In genomic region chr12:53180931-53181645, GRCh38 we compare ENCODE assay signal across 8 cellular contexts. TPM values are rescaled to one million over a fixed set of nuclear protein-coding genes. Genes with fewer than 3 reads are reported as not detected.
DNase-seq lines count a peak whose midpoint lies in the region; ATAC-seq and TF ChIP-seq lines count a peak whose summit lies in the region.

No MANE protein-coding gene starts in this region.

- DNase-seq in DMS153 treated with DMSO at 0.1 percent for 48 hours (lab: John Stamatoyannopoulos, UW; ENCODE audit: unreplicated experiment) (peak; percentile 36), RKO (ENCODE audit: low spot score) (peak; percentile 76), thyroid gland (peak; percentile 79 to 82)
- DNase-seq in activated naive CD4-positive, alpha-beta T cell treated with anti-CD3 and anti-CD28 coated beads for 36 hours = peak; percentile 75

- TF ChIP-seq CTCF in gastroesophageal sphincter (IDR thresholded peaks at IDR 0.05) (peak in 1 of 4 experiments; percentile 27), neutrophil (IDR thresholded peaks at IDR 0.05) (no peak), thyroid gland (IDR thresholded peaks at IDR 0.05) (no peak)

- H3K27me3 Mint-ChIP-seq in activated naive CD4-positive, alpha-beta T cell treated with anti-CD3 and anti-CD28 coated beads for 36 hours (ENCODE audit: low read depth) = no peaks in the 10 kb centered on the region

- intact Hi-C loops in activated naive CD4-positive, alpha-beta T cell treated with anti-CD3 and anti-CD28 coated beads for 36 hours (cut with micrococcal nuclease) = loop anchor here (1.0 to 10.0 kb wide), 12 partner anchors 19 to 494 kb away; partner anchors contain the start of genes ATP5MC2, EIF4B, PCBP2 and PFDN5
- intact Hi-C loops in thyroid gland (cut with DNase I) = no loop called here

- 2% methylated on average over 14 to 17 of the region's 57 CpGs for WGBS in gastroesophageal sphincter (ENCODE audit: low coverage in 1 of 2), 2 donors
- 1 to 2% methylated on average over 18 to 22 of the region's 57 CpGs for WGBS in thyroid gland, 2 donors

- H3K36me3 ChIP-seq in HUES48 (ENCODE audit: control insufficient read depth, insufficient read depth, low read length) (peaks cover 39% of the 10 kb centered on the region), gastroesophageal sphincter (peaks cover 0 to 44% of the 10 kb centered on the region in 2 donors), neutrophil (peaks cover 25% of the 10 kb centered on the region), thyroid gland (peaks cover 35 to 41% of the 10 kb centered on the region in 2 donors)

- ATAC-seq in GM21515 (IDR thresholded peaks at IDR 0.05; ENCODE audit: unreplicated experiment) (peak; percentile 49), gastroesophageal sphincter (peak; percentile 72)

- H3K9me3 ChIP-seq in HUES48 (ENCODE audit: control insufficient read depth, insufficient read depth, low read length) (no peaks in the 10 kb centered on the region), gastroesophageal sphincter (no peaks in the 10 kb centered on the region), neutrophil (no peaks in the 10 kb centered on the region), thyroid gland (no peaks in the 10 kb centered on the region)

- H3K27ac Mint-ChIP-seq in activated naive CD4-positive, alpha-beta T cell treated with anti-CD3 and anti-CD28 coated beads for 36 hours = peak overlapping the region; percentile 96

- no peak for TF ChIP-seq POLR2A in gastroesophageal sphincter (IDR thresholded peaks at IDR 0.05)
- TF ChIP-seq POLR2A in thyroid gland (IDR thresholded peaks at IDR 0.05) = no peak

- CTCF ChIA-PET in activated naive CD4-positive, alpha-beta T cell treated with anti-CD3 and anti-CD28 coated beads for 36 hours (lab: Charles Lee) = interaction anchor here (0.6 to 4.5 kb wide), 17 partner anchors 9 to 140 kb away, joined by 3 to 25 read pairs (median 4); partner anchors contain the start of genes ESPL1 and MYG1

- peaks cover 50% of the 10 kb centered on the region for H3K4me1 Mint-ChIP-seq in activated naive CD4-positive, alpha-beta T cell treated with anti-CD3 and anti-CD28 coated beads for 36 hours (ENCODE audit: low read depth)

- peak overlapping the region; percentile 87 for H3K4me3 Mint-ChIP-seq in activated naive CD4-positive, alpha-beta T cell treated with anti-CD3 and anti-CD28 coated beads for 36 hours

- H3K4me3 ChIP-seq in HUES48 (ENCODE audit: low read depth, low read length) = peak overlapping the region; percentile 97
- peak overlapping the region; percentile 67 to 91 for H3K4me3 ChIP-seq in gastroesophageal sphincter
- peak overlapping the region; percentile 88 to 96 for H3K4me3 ChIP-seq in neutrophil (ENCODE audit: low read depth in 1 of 2, low read length in 1 of 2)
- peak overlapping the region; percentile 13 to 77 (median 52) for H3K4me3 ChIP-seq in thyroid gland (replicated peaks in 1 of 3)

- H3K36me3 Mint-ChIP-seq in activated naive CD4-positive, alpha-beta T cell treated with anti-CD3 and anti-CD28 coated beads for 36 hours (ENCODE audit: low read depth) = peaks cover 24% of the 10 kb centered on the region

- TF ChIP-seq EP300 in gastroesophageal sphincter (IDR thresholded peaks at IDR 0.05) = no peak

- H3K4me1 ChIP-seq in HUES48 (ENCODE audit: control insufficient read depth, insufficient read depth, low read length) (peaks cover 12% of the 10 kb centered on the region; the same call in 1 of the 2 replicates), gastroesophageal sphincter (peaks cover 5 to 65% (median 36%) of the 10 kb centered on the region in 3 donors), neutrophil (ENCODE audit: control insufficient read depth in 1 of 2, insufficient read depth in 1 of 2, low read depth in 1 of 2, low read length in 1 of 2) (peaks cover 33 to 35% of the 10 kb centered on the region in 2 experiments), thyroid gland (peaks cover 22 to 28% of the 10 kb centered on the region in 2 donors)

- peak overlapping the region; percentile 71 for H3K9ac ChIP-seq in HUES48 (ENCODE audit: low read depth, low read length)

- H3K27ac ChIP-seq in HUES48 (ENCODE audit: low read depth, low read length) (peak overlapping the region; percentile 97), gastroesophageal sphincter (peak overlapping the region; percentile 74 to 98 (median 95)), neutrophil (peak overlapping the region; percentile 94), thyroid gland (peak overlapping the region; percentile 87 to 95 (median 93))

- no peaks in the 10 kb centered on the region for H3K9me3 Mint-ChIP-seq in activated naive CD4-positive, alpha-beta T cell treated with anti-CD3 and anti-CD28 coated beads for 36 hours

- H3K27me3 ChIP-seq in HUES48 (ENCODE audit: control insufficient read depth, insufficient read depth, low read length) (peaks cover 35% of the 10 kb centered on the region), gastroesophageal sphincter (no peaks in the 10 kb centered on the region), neutrophil (no peaks in the 10 kb centered on the region), thyroid gland (no peaks in the 10 kb centered on the region)

RNA-seq across cellular contexts. Expression of gene CSAD, which starts 0.4 kb away (rescaled TPM):
- 10 to 100 TPM; 31.5 to 32.3 TPM for total RNA-seq in activated naive CD4-positive, alpha-beta T cell treated with anti-CD3 and anti-CD28 coated beads for 36 hours
- total RNA-seq in gastroesophageal sphincter = 10 to 100 TPM; 11.3 to 47.5 (median 24.1) TPM
- 10 to 100 TPM; 20.6 to 39.7 (median 25.2) TPM for total RNA-seq in thyroid gland

RNA-seq across cellular contexts. Expression of gene ZNF740, which starts 0.6 kb away (rescaled TPM):
- total RNA-seq in activated naive CD4-positive, alpha-beta T cell treated with anti-CD3 and anti-CD28 coated beads for 36 hours = 10 to 100 TPM; 40.4 to 42.0 TPM
- total RNA-seq in gastroesophageal sphincter = 10 to 100 TPM; 14.9 to 27.7 (median 17.4) TPM
- total RNA-seq in thyroid gland = 10 to 100 TPM; 16.5 to 22.8 (median 20.6) TPM

RNA-seq across cellular contexts. Expression of gene ITGB7, which starts 26.0 kb away (rescaled TPM):
- total RNA-seq in activated naive CD4-positive, alpha-beta T cell treated with anti-CD3 and anti-CD28 coated beads for 36 hours = 10 to 100 TPM; 32.3 to 32.5 TPM
- total RNA-seq in gastroesophageal sphincter (1 to 10 TPM in 2 of 4 donors, under 1 TPM in 2; 0.40 to 5.8 (median 2.6) TPM), thyroid gland (10 to 100 TPM in 1 of 4 donors, 1 to 10 TPM in 3; 3.2 to 15.6 (median 4.9) TPM)

RNA-seq across cellular contexts. Expression of gene RARG, which starts 50.9 kb away (rescaled TPM):
- total RNA-seq in activated naive CD4-positive, alpha-beta T cell treated with anti-CD3 and anti-CD28 coated beads for 36 hours = 1 to 10 TPM; 4.0 to 4.6 TPM
- total RNA-seq in gastroesophageal sphincter (10 to 100 TPM; 15.6 to 26.6 (median 22.9) TPM), thyroid gland (10 to 100 TPM; 13.6 to 27.7 (median 23.8) TPM)

Comparison
In these comparisons a context has a peak if more than half of its experiments do, and no peak if none do; other contexts are left out.
1. Peak in every context shown above with its lines: DNase-seq, ATAC-seq, H3K4me3 ChIP-seq and H3K27ac ChIP-seq.